Comparison of ENCODE assay signal across 8 cellular contexts in genomic region chr1:165717918-165718515, GRCh38. TPM values are rescaled to one million over a fixed set of nuclear protein-coding genes. Genes with fewer than 3 reads are reported as not detected.
A peak's percentile ranks its signal among the peaks of the same experiment; 100 is the strongest.
DNase-seq lines count a peak whose midpoint lies in the region; ATAC-seq, FAIRE-seq and TF ChIP-seq lines count a peak whose summit lies in the region.

No MANE protein-coding gene starts in this region.

- no peak overlapping the region for H3K18ac ChIP-seq in H9 (ENCODE audit: insufficient read length, low read depth, low read length)

- no peak overlapping the region for H2BK20ac ChIP-seq in H9 (ENCODE audit: low read depth, low read length, poor library complexity, severe bottlenecking)

- H3K79me2 ChIP-seq in H9 (ENCODE audit: insufficient read depth, low read length): no peaks in the 10 kb centered on the region

- no peaks in the 10 kb centered on the region for H3K79me1 ChIP-seq in H9 (ENCODE audit: insufficient read depth, low read depth, low read length, poor library complexity, severe bottlenecking)

- H3K27ac ChIP-seq in H9 (ENCODE audit: insufficient read length, low read depth, low read length) (no peak overlapping the region), pancreas (no peak overlapping the region)

- DNase-seq in NCI-H510A treated with DMSO at 0.1 percent for 48 hours (lab: John Stamatoyannopoulos, UW): peak; percentile 75
- no peak for DNase-seq in NCI-H510A (lab: John Stamatoyannopoulos, UW)
- DNase-seq in H9: peak; percentile 56
- peak; percentile 13 for DNase-seq in NCI-H2107 (lab: John Stamatoyannopoulos, UW)
- peak; percentile 82 for DNase-seq in fibroblast of pulmonary artery (ENCODE audit: low read depth)
- DNase-seq in pancreas: peak in 3 of 6 donors; percentile 21 to 49 (median 38)

- peak overlapping the region in 1 of 3 experiments; percentile 45; a peak in 1 of 7 replicates for H3K27ac Mint-ChIP-seq in H9

- H3K36me3 Mint-ChIP-seq in H9 (ENCODE audit: insufficient read depth in 1 of 3, low read depth in 3 of 3): no peaks in the 10 kb centered on the region

- peak overlapping the region; percentile 58 for H2AFZ ChIP-seq in H9 (ENCODE audit: low read length)

- no peaks in the 10 kb centered on the region; a peak in 1 of 5 replicates for H3K9me3 Mint-ChIP-seq in H9

- H3K4me1 ChIP-seq in H9 (ENCODE audit: insufficient read depth, low read length) (no peaks in the 10 kb centered on the region; the same call in 1 of the 2 replicates), pancreas (no peaks in the 10 kb centered on the region)

- TF ChIP-seq CTCF in H9 (conservative IDR thresholded peaks at IDR 0.05) (peak; percentile 82), WI38 (IDR thresholded peaks at IDR 0.05; ENCODE audit: low read depth, low read length) (peak; percentile 66), fibroblast of pulmonary artery (IDR thresholded peaks at IDR 0.05; ENCODE audit: low read length, missing control alignments) (peak; percentile 96), pancreas (IDR thresholded peaks at IDR 0.05) (peak in 3 of 4 donors; percentile 37 to 53 (median 39))

- H3K56ac ChIP-seq in H9 (ENCODE audit: insufficient read length, low read depth, low read length): no peak overlapping the region

- no peak overlapping the region for H3K4me3 ChIP-seq in WI38 (ENCODE audit: low read depth, low read length)
- no peak overlapping the region for H3K4me3 ChIP-seq in fibroblast of pulmonary artery (replicated peaks; ENCODE audit: low read depth, low read length)
- H3K4me3 ChIP-seq in pancreas: no peak overlapping the region

- H3K14ac ChIP-seq in H9 (ENCODE audit: insufficient read depth, low read length): no peak overlapping the region

- H2AK5ac ChIP-seq in H9 (ENCODE audit: insufficient read length, low read length): no peak overlapping the region

- no peak overlapping the region for H4K91ac ChIP-seq in H9 (ENCODE audit: insufficient read length, low read depth, low read length)

- no peak overlapping the region for H3K23ac ChIP-seq in H9 (ENCODE audit: insufficient read length, low read depth, low read length)

- FAIRE-seq in pancreas (lab: Jason Lieb, UNC): no peak

- no peak overlapping the region for H3K4me2 ChIP-seq in H9 (ENCODE audit: insufficient read depth, insufficient read length, low read length)

- H3K27me3 ChIP-seq in H9 (ENCODE audit: insufficient read depth, low read length) (no peaks in the 10 kb centered on the region), pancreas (no peaks in the 10 kb centered on the region)

- intact Hi-C loops in pancreas (cut with DNase I): loop anchor here in 2 of 3 donors (5.0 to 10.0 kb wide), 2 partner anchors 194 to 197 kb away; no protein-coding TSS in a partner anchor

- H2BK12ac ChIP-seq in H9 (ENCODE audit: insufficient read length, low read depth, low read length): no peak overlapping the region

- H4K5ac ChIP-seq in H9 (ENCODE audit: insufficient read length, low read depth, low read length): no peak overlapping the region

- no peaks in the 10 kb centered on the region for H3K36me3 ChIP-seq in pancreas

- H3K27me3 Mint-ChIP-seq in H9 (ENCODE audit: low read depth): no peaks in the 10 kb centered on the region

- no peak overlapping the region for H4K8ac ChIP-seq in H9 (replicated peaks; ENCODE audit: insufficient read length, low read depth, low read length)

- no peaks in the 10 kb centered on the region for H3K23me2 ChIP-seq in H9 (ENCODE audit: insufficient read length, low read depth, low read length, poor library complexity, severe bottlenecking)

- H3K4ac ChIP-seq in H9 (ENCODE audit: low read depth, low read length): no peak overlapping the region

- no peak overlapping the region for H2BK15ac ChIP-seq in H9 (ENCODE audit: low read depth, low read length)

- no peak overlapping the region for H2BK5ac ChIP-seq in H9 (ENCODE audit: insufficient read length, low read length)

- ATAC-seq in pancreas (peak; percentile 66 to 86 (median 76)), HG03469 (IDR thresholded peaks at IDR 0.05; ENCODE audit: unreplicated experiment) (no peak)

- no peak overlapping the region for H3K9ac ChIP-seq in H9 (ENCODE audit: extremely low read depth, insufficient read length, low read length)

- WGBS in H9 (ENCODE audit: extremely low coverage, insufficient read length, low lambda C conversion rate): no CpG with 5 or more reads among the region's 4 CpGs
- 8 to 12% methylated on average over 4 of the region's 4 CpGs for WGBS in pancreas, 2 donors

- H3K4me3 Mint-ChIP-seq in H9: no peak overlapping the region

- peaks cover 0 to 7% of the 10 kb centered on the region in 2 experiments; a peak in 1 of 4 replicates for H3K4me1 Mint-ChIP-seq in H9

- no peaks in the 10 kb centered on the region for H4K20me1 ChIP-seq in H9 (ENCODE audit: control insufficient read depth, insufficient read depth, insufficient read length)

- H3K9me3 ChIP-seq in H9 (ENCODE audit: control insufficient read depth, low read depth, low read length) (no peaks in the 10 kb centered on the region), pancreas (no peaks in the 10 kb centered on the region)

- H2BK120ac ChIP-seq in H9 (ENCODE audit: low read depth, low read length, poor library complexity, severe bottlenecking): no peak overlapping the region

- H3T11ph ChIP-seq in H9 (ENCODE audit: low read length): no peak overlapping the region

RNA-seq across cellular contexts. Expression of gene ALDH9A1, which starts 19.7 kb away (rescaled TPM):
- total RNA-seq in H9 (2021) (55.0 and 56.6 TPM in 2 replicates), pancreas (10 to 100 TPM; 21.4 to 28.5 (median 23.1) TPM)
- 10 to 100 TPM; 13.1 to 37.6 TPM for polyA plus RNA-seq in pancreas

RNA-seq across cellular contexts. Expression of gene TMCO1, which starts 50.7 kb away (rescaled TPM):
- total RNA-seq in H9 (2021): 65.4 and 70.1 TPM in 2 replicates
- total RNA-seq in pancreas: 10 to 100 TPM; 28.0 to 53.5 (median 43.4) TPM
- polyA plus RNA-seq in pancreas: 10 to 100 TPM; 24.3 to 52.1 TPM

Comparison
In these comparisons a context has a peak if more than half of its experiments do, and no peak if none do; other contexts are left out.
1. CTCF ChIP-seq: peak in every context shown above with its lines; median percentile 96 in fibroblast of pulmonary artery; 82 in H9; 66 in WI38; 39 in pancreas.